1 cellular context compared by ENCODE assay signal in the genomic region with DNA sequence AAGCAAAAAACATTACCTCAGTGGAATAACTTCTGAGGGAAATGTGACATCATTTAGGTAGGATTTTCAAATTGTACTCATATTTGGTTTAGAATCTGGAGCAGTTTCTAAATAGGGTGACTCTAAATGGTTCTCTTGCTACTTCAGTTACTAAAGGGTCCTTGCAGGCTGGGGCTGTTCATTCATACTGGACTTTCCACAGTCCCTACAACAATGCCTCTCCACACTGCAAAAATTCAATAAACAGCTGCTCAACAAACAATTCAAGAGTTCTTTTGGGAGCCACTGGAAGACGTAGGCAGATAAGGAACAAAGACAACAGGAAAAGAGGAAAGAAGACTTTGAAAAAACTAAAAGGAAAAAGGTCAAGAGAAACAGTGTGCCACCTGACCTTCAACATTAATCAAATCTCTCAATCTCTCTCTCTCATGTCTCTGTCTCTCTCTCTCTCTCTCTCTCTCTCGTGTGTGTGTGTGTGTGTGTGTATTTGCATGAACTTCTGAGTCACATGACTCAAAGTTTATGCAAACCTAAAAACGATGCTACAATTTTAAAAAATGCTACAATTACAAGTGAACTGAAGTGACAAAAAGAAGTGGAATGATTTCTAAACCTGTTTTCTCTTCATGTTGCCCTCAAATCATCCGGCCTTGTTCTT.
TF ChIP-seq lines count a peak whose summit lies in the region.

No MANE protein-coding gene starts in this region.

TF ChIP-seq in K562, 482 proteins besides CTCF, POLR2A, EP300 and RAD21 (continued from another document):
- TF ChIP-seq, protein P1, sequence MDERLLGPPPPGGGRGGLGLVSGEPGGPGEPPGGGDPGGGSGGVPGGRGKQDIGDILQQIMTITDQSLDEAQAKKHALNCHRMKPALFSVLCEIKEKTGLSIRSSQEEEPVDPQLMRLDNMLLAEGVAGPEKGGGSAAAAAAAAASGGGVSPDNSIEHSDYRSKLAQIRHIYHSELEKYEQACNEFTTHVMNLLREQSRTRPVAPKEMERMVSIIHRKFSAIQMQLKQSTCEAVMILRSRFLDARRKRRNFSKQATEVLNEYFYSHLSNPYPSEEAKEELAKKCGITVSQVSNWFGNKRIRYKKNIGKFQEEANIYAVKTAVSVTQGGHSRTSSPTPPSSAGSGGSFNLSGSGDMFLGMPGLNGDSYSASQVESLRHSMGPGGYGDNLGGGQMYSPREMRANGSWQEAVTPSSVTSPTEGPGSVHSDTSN (CRISPR knock-in tag; IDR thresholded peaks at IDR 0.05; ENCODE audit: low read depth): no peak
- TF ChIP-seq, protein P1 (tag; conservative IDR thresholded peaks at IDR 0.05; ENCODE audit: low read depth): peak; percentile 56; the same call in 1 of the 2 replicates
- no peak for TF ChIP-seq C11orf30 (IDR thresholded peaks at IDR 0.05; ENCODE audit: low read depth)
- TF ChIP-seq HNRNPLL (IDR thresholded peaks at IDR 0.05; ENCODE audit: low read depth, low read length, poor library complexity, severe bottlenecking): no peak
- no peak for TF ChIP-seq ZNF584 (CRISPR knock-in tag; IDR thresholded peaks at IDR 0.05; ENCODE audit: low read depth)
- TF ChIP-seq PURB (CRISPR knock-in tag; IDR thresholded peaks at IDR 0.05; ENCODE audit: low read depth): no peak
- TF ChIP-seq, protein P2, sequence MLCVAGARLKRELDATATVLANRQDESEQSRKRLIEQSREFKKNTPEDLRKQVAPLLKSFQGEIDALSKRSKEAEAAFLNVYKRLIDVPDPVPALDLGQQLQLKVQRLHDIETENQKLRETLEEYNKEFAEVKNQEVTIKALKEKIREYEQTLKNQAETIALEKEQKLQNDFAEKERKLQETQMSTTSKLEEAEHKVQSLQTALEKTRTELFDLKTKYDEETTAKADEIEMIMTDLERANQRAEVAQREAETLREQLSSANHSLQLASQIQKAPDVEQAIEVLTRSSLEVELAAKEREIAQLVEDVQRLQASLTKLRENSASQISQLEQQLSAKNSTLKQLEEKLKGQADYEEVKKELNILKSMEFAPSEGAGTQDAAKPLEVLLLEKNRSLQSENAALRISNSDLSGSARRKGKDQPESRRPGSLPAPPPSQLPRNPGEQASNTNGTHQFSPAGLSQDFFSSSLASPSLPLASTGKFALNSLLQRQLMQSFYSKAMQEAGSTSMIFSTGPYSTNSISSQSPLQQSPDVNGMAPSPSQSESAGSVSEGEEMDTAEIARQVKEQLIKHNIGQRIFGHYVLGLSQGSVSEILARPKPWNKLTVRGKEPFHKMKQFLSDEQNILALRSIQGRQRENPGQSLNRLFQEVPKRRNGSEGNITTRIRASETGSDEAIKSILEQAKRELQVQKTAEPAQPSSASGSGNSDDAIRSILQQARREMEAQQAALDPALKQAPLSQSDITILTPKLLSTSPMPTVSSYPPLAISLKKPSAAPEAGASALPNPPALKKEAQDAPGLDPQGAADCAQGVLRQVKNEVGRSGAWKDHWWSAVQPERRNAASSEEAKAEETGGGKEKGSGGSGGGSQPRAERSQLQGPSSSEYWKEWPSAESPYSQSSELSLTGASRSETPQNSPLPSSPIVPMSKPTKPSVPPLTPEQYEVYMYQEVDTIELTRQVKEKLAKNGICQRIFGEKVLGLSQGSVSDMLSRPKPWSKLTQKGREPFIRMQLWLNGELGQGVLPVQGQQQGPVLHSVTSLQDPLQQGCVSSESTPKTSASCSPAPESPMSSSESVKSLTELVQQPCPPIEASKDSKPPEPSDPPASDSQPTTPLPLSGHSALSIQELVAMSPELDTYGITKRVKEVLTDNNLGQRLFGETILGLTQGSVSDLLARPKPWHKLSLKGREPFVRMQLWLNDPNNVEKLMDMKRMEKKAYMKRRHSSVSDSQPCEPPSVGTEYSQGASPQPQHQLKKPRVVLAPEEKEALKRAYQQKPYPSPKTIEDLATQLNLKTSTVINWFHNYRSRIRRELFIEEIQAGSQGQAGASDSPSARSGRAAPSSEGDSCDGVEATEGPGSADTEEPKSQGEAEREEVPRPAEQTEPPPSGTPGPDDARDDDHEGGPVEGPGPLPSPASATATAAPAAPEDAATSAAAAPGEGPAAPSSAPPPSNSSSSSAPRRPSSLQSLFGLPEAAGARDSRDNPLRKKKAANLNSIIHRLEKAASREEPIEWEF (CRISPR knock-in tag; IDR thresholded peaks at IDR 0.05): no peak
- TF ChIP-seq HNRNPH1 (optimal IDR thresholded peaks at IDR 0.05; ENCODE audit: low read depth, low read length): no peak
- TF ChIP-seq ZNF232 (CRISPR knock-in tag; IDR thresholded peaks at IDR 0.05): no peak
- TF ChIP-seq ZNF766 (CRISPR knock-in tag; conservative IDR thresholded peaks at IDR 0.05): no peak
- no peak for TF ChIP-seq ESRRB (CRISPR knock-in tag; IDR thresholded peaks at IDR 0.05; ENCODE audit: borderline replicate concordance)
- TF ChIP-seq SMARCE1 (IDR thresholded peaks at IDR 0.05): 0 out of 2 replicates have a peak, but pooled peaks have one; percentile 13
- TF ChIP-seq, protein P3, sequence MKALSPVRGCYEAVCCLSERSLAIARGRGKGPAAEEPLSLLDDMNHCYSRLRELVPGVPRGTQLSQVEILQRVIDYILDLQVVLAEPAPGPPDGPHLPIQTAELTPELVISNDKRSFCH (CRISPR knock-in tag; IDR thresholded peaks at IDR 0.05): no peak
- TF ChIP-seq, protein P3 (tag; IDR thresholded peaks at IDR 0.05): no peak
